In the genomic region with DNA sequence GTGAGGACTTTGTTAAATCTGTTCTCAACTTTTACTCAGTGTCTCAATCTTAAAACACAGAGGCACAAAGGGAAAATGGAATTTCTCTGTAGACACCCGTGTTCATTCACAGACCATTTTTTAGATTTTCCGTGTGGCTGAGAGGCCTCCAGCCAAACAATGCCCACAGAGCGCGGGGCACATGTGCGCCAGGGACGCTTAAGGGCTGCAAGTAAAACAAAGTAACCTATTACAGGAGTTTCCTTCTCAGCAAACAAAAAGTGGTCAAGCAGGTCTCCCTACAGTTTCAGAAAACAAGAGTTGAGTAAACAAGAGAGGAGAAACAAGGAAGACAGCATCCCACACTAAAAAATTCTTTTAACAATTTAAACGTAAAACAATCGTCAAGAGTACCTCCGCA, we compare ENCODE assay signal across 8 cellular contexts.
DNase-seq lines count a peak whose midpoint lies in the region; TF ChIP-seq lines count a peak whose summit lies in the region.

No MANE protein-coding gene starts in this region.

- peak; percentile 61 for DNase-seq in activated CD8-positive, alpha-beta memory T cell treated with anti-CD3 and anti-CD28 coated beads, Interleukin-2, amount 50 U/mL, for 48 hours
- DNase-seq in activated CD8-positive, alpha-beta memory T cell treated with anti-CD3 and anti-CD28 coated beads for 24 hours, result no peak
- DNase-seq in NCI-H2171 (lab: John Stamatoyannopoulos, UW) (peak; percentile 40), astrocyte of the cerebellum (ENCODE audit: low read depth) (no peak), kidney epithelial cell (ENCODE audit: low read depth) (no peak), Karpas-422 (no peak), HPDE6-E6E7 (ENCODE audit: extremely low spot score) (no peak)

- H3K27me3 ChIP-seq in kidney epithelial cell (ENCODE audit: control insufficient read depth, insufficient read depth, low read length) (no peaks in the 10 kb centered on the region), stomach smooth muscle (ENCODE audit: control insufficient read depth in 1 of 2, insufficient read depth in 2 of 2, low read length in 2 of 2) (no peaks in the 10 kb centered on the region), Karpas-422 (ENCODE audit: low read length) (peaks cover 4% of the 10 kb centered on the region; the same call in 1 of the 2 replicates)

- H3K27ac ChIP-seq in stomach smooth muscle (ENCODE audit: low read length) (peak overlapping the region; percentile 42), Karpas-422 (ENCODE audit: low read length) (no peak overlapping the region)

- H3K4me1 ChIP-seq in stomach smooth muscle (ENCODE audit: control insufficient read depth, insufficient read depth, low read length) (peaks cover 21% of the 10 kb centered on the region), Karpas-422 (ENCODE audit: low read length) (peaks cover 8% of the 10 kb centered on the region)

- H3K4me3 ChIP-seq in astrocyte of the cerebellum (ENCODE audit: low read depth, low read length) (peak overlapping the region; percentile 48), kidney epithelial cell (ENCODE audit: low read depth, low read length) (peak overlapping the region; percentile 66), stomach smooth muscle (ENCODE audit: low read length in 2 of 2) (peak overlapping the region; percentile 70 to 75), Karpas-422 (ENCODE audit: low read length) (no peak overlapping the region)

- no peaks in the 10 kb centered on the region for H3K79me2 ChIP-seq in Karpas-422 (ENCODE audit: low read length)

- H3K9me2 ChIP-seq in Karpas-422 (replicated peaks; ENCODE audit: insufficient read depth, low read length), result no peaks in the 10 kb centered on the region

- TF ChIP-seq CTCF in astrocyte of the cerebellum (IDR thresholded peaks at IDR 0.05; ENCODE audit: low read depth, low read length, missing control alignments) (no peak), kidney epithelial cell (IDR thresholded peaks at IDR 0.05; ENCODE audit: insufficient read depth, low read length, poor library complexity, severe bottlenecking) (no peak)

- H4K20me1 ChIP-seq in Karpas-422 (ENCODE audit: insufficient read depth, low read depth, low read length), result peaks cover 72% of the 10 kb centered on the region

- H2AFZ ChIP-seq in Karpas-422 (ENCODE audit: low read length), result no peak overlapping the region

- H3K9me3 ChIP-seq in stomach smooth muscle (ENCODE audit: control insufficient read depth in 2 of 2, low read length in 2 of 2), result no peaks in the 10 kb centered on the region
- no peaks in the 10 kb centered on the region for H3K9me3 ChIP-seq in Karpas-422 (ENCODE audit: low read length)

- H3K4me2 ChIP-seq in Karpas-422 (ENCODE audit: low read depth, low read length, poor library complexity, severe bottlenecking), result no peak overlapping the region

- no peaks in the 10 kb centered on the region for H3K36me3 ChIP-seq in kidney epithelial cell (ENCODE audit: control insufficient read depth, insufficient read depth, low read length)
- H3K36me3 ChIP-seq in stomach smooth muscle (ENCODE audit: control insufficient read depth in 2 of 2, insufficient read depth in 2 of 2, low read length in 2 of 2), result no peaks in the 10 kb centered on the region
- no peaks in the 10 kb centered on the region for H3K36me3 ChIP-seq in Karpas-422 (ENCODE audit: insufficient read depth, low read length)

- in situ Hi-C loops in astrocyte of the cerebellum (cut with HindIII; ENCODE audit: low sequenced_read_pairs), result no loop called here

- H3K9ac ChIP-seq in stomach smooth muscle (ENCODE audit: low read length in 2 of 2) (peak overlapping the region in 1 of 2 donors; percentile 39), Karpas-422 (ENCODE audit: low read length) (no peak overlapping the region)

Comparison
In these comparisons a context has a peak if more than half of its experiments do, and no peak if none do; other contexts are left out.
1. DNase-seq: peak in activated CD8-positive, alpha-beta memory T cell treated with anti-CD3 and anti-CD28 coated beads, Interleukin-2, amount 50 U/mL, for 48 hours (single experiment) and NCI-H2171 (single experiment); none in activated CD8-positive, alpha-beta memory T cell treated with anti-CD3 and anti-CD28 coated beads for 24 hours (single experiment), astrocyte of the cerebellum (single experiment), kidney epithelial cell (single experiment), Karpas-422 (single experiment) and HPDE6-E6E7 (single experiment).